ENCODE assay signal across 21 cellular contexts in genomic region chr7:102890971-102891692, GRCh38. TPM values are rescaled to one million over a fixed set of nuclear protein-coding genes. Genes with fewer than 3 reads are reported as not detected.
DNase-seq lines count a peak whose midpoint lies in the region; TF ChIP-seq lines count a peak whose summit lies in the region.
"Had no signal": no experiment of that assay in that cellular context is flagged by ENCODE, and none has a peak within 500 bp of the region (broad histone marks: within the 10 kb centered on the region; RNA-seq: fewer than 3 reads in every experiment).

No MANE protein-coding gene starts in this region.

- intact Hi-C loops in lower leg skin (cut with DNase I; ENCODE audit: low total_unique reads): no loop called here

- in situ Hi-C loops in brain microvascular endothelial cell (cut with HindIII; ENCODE audit: low pct_ligation_motif_present, low sequenced_read_pairs): no loop called here

- H3K4me3 ChIP-seq in HL-60 (replicated peaks; ENCODE audit: insufficient read depth, low read length) (no peak overlapping the region), brain microvascular endothelial cell (ENCODE audit: low read depth, low read length) (no peak overlapping the region), lower leg skin (ENCODE audit: low read depth, poor library complexity, severe bottlenecking) (no peak overlapping the region)
- H3K4me3 ChIP-seq: adrenal gland, cardiac muscle cell, GM12878, lung, ovary had no signal

- no peak overlapping the region for H3K4me3 Mint-ChIP-seq in mesothelial cell of epicardium
- H3K4me3 Mint-ChIP-seq: activated B cell treated with CpG ODN at 0.5 μM for 24 hours; CD8-positive, alpha-beta T cell had no signal

- H3K36me3 Mint-ChIP-seq in mesothelial cell of epicardium: no peaks in the 10 kb centered on the region
- H3K36me3 Mint-ChIP-seq: CD8-positive, alpha-beta T cell had no signal

- peak overlapping the region; percentile 38 for H3K27ac ChIP-seq in HL-60 (replicated peaks)
- H3K27ac ChIP-seq in brain microvascular endothelial cell: peak overlapping the region; percentile 97
- H3K27ac ChIP-seq: cardiac muscle cell, ovary, RWPE1 had no signal

- TF ChIP-seq POLR2A in lower leg skin (IDR thresholded peaks at IDR 0.05): no peak

- no peaks in the 10 kb centered on the region for H3K36me3 ChIP-seq in brain microvascular endothelial cell (replicated peaks)
- H3K36me3 ChIP-seq: adrenal gland, cardiac muscle cell, ovary had no signal

- peak overlapping the region; percentile 48 for H3K27ac Mint-ChIP-seq in mesothelial cell of epicardium
- H3K27ac Mint-ChIP-seq: activated B cell treated with CpG ODN at 0.5 μM for 24 hours; CD8-positive, alpha-beta T cell had no signal

- H3K9me3 Mint-ChIP-seq in mesothelial cell of epicardium: no peaks in the 10 kb centered on the region
- H3K9me3 Mint-ChIP-seq: activated B cell treated with CpG ODN at 0.5 μM for 24 hours; CD8-positive, alpha-beta T cell had no signal

- H3K4me1 Mint-ChIP-seq in mesothelial cell of epicardium: peaks cover 41% of the 10 kb centered on the region

- H3K27me3 ChIP-seq in HL-60 (ENCODE audit: insufficient read depth, poor library complexity, severe bottlenecking) (no peaks in the 10 kb centered on the region), brain microvascular endothelial cell (replicated peaks) (no peaks in the 10 kb centered on the region)
- H3K27me3 ChIP-seq: adrenal gland, cardiac muscle cell, ovary had no signal

- no peaks in the 10 kb centered on the region for H3K27me3 Mint-ChIP-seq in mesothelial cell of epicardium (ENCODE audit: low read depth)
- H3K27me3 Mint-ChIP-seq: activated B cell treated with CpG ODN at 0.5 μM for 24 hours had no signal

- no peak for DNase-seq in HL-60 (ENCODE audit: low read depth in 1 of 2, low spot score in 1 of 2)
- DNase-seq in brain microvascular endothelial cell: no peak
- DNase-seq in mesothelial cell of epicardium (ENCODE audit: low spot score in 2 of 2, unreplicated experiment in 2 of 2): no peak
- peak; percentile 28 for DNase-seq in superior temporal gyrus (ENCODE audit: extremely low spot score)
- DNase-seq in GF-D8 (lab: John Stamatoyannopoulos, UW): no peak
- DNase-seq in lower leg skin (ENCODE audit: low spot score in 2 of 2): no peak
- DNase-seq in GM10266 (ENCODE audit: extremely low spot score): no peak
- no peak for DNase-seq in hepatic stellate cell (ENCODE audit: low spot score)
- DNase-seq: activated B cell treated with CpG ODN at 0.5 μM for 24 hours; activated CD4-positive, alpha-beta T cell treated with anti-CD3 and anti-CD28 coated beads, Interleukin-2, amount 50 U/mL, for 48 hours; activated T-cell treated with anti-CD3 and anti-CD28 coated beads for 4 hours; CD8-positive, alpha-beta T cell; NCI-H524 treated with DMSO at 0.1 percent for 48 hours; T1000 had no signal

- TF ChIP-seq CTCF in HL-60 (IDR thresholded peaks at IDR 0.05; ENCODE audit: insufficient read depth, low read length): no peak
- TF ChIP-seq CTCF in brain microvascular endothelial cell (IDR thresholded peaks at IDR 0.05; ENCODE audit: low read depth, low read length, missing control alignments): no peak
- no peak for TF ChIP-seq CTCF in mesothelial cell of epicardium (IDR thresholded peaks at IDR 0.05; ENCODE audit: unreplicated experiment)
- no peak for TF ChIP-seq CTCF in lower leg skin (IDR thresholded peaks at IDR 0.05)
- TF ChIP-seq CTCF in GM10266 (IDR thresholded peaks at IDR 0.05; ENCODE audit: control insufficient read depth, insufficient read depth, low read depth, missing control alignments): no peak

- WGBS in lower leg skin, 2 donors: 72 to 75% methylated on average over 5 of the region's 5 CpGs

RNA-seq across cellular contexts. Expression of gene LRRC17, which starts 21.7 kb away (rescaled TPM):
- total RNA-seq in mesothelial cell of epicardium: 42.0 to 45.5 TPM (median 43.1 TPM) in 3 replicates
- 1 to 10 TPM; 1.1 to 4.4 (median 3.2) TPM for total RNA-seq in lower leg skin
- total RNA-seq: CD8-positive, alpha-beta T cell; HT-29 had no signal
